Comparison of ENCODE assay signal across 11 cellular contexts in the genomic region with DNA sequence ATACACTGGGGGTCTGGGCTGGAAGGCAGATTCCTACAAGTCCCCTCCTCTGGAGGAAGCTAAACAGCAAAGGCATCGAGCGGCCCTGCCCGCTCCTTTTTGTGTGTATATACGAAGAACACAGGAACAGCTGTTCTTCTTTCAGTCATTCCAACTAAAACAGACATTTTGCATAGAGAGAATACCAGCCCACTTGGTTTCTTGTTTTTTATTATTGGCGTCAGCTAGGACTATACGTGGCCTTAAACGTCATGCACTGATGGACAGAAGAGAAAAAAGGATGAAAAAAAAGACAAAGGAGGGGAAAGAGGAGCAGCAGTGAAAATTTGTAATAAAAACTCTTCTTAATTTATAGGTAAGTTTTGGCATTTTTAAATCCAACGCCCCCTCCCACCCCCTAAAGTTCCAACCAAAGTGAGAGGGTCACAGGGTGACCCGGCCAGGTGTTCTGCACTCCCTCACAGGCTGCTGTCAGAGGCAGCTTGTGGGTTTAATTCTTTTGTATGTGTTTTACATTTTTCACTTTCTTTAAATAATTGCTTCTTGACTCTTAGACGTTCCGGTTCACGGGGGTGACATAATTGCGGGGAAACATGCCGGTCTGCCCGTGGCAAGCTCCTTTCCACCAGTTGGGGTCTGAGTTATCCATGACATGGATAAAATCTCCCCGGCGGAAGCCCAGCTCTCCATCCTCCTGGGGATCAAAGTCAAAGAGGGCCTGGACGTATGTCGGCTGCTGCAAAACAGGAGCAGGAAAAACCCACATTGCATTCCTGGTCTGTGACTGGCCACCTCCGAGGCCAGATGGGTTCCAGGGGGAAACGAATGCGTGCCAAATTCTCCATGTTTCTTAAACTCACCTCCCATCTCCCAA.
DNase-seq lines count a peak whose midpoint lies in the region; ATAC-seq and TF ChIP-seq lines count a peak whose summit lies in the region.
"Had no signal": no experiment of that assay in that cellular context is flagged by ENCODE, and none has a peak within 500 bp of the region (broad histone marks: within the 10 kb centered on the region; RNA-seq: fewer than 3 reads in every experiment).

No MANE protein-coding gene starts in this region.

- no peak for TF ChIP-seq CTCF in nephron progenitor cell (IDR thresholded peaks at IDR 0.05)

- ATAC-seq in GM18502 (IDR thresholded peaks at IDR 0.05; ENCODE audit: poor library complexity, unreplicated experiment) (peak; percentile 53), GM21825 (IDR thresholded peaks at IDR 0.05; ENCODE audit: unreplicated experiment) (peak; percentile 50), HG03097 (IDR thresholded peaks at IDR 0.05; ENCODE audit: low FRiP score, unreplicated experiment) (no peak)

- H3K27ac Mint-ChIP-seq in nephron progenitor cell, result peak overlapping the region; percentile 79

- no peaks in the 10 kb centered on the region for H3K9me3 Mint-ChIP-seq in nephron progenitor cell

- H3K4me1 Mint-ChIP-seq in nephron progenitor cell, result peaks cover 15% of the 10 kb centered on the region

- DNase-seq in NAMALWA (ENCODE audit: low spot score) (peak; percentile 64), nephron progenitor cell (no peak), NCI-H1930 (lab: John Stamatoyannopoulos, UW) (no peak), Kasumi-1 (lab: John Stamatoyannopoulos, UW) (no peak)
- DNase-seq in activated CD4-positive, alpha-beta T cell treated with anti-CD3 and anti-CD28 coated beads, Interleukin-2, amount 50 U/mL, for 4 hours, result no peak
- DNase-seq: central memory CD4-positive, alpha-beta T cell; NCI-H1417 treated with DMSO at 0.1 percent for 48 hours; stimulated activated CD4-positive, alpha-beta T cell treated with anti-CD3 and anti-CD28 coated beads, Interleukin-12 subunit alpha, Interleukin-12 subunit beta, amount 100 ng/mL, for 4 hours had no signal

- peaks cover 37% of the 10 kb centered on the region for H3K36me3 Mint-ChIP-seq in nephron progenitor cell (ENCODE audit: low read depth)

- H3K4me3 Mint-ChIP-seq in nephron progenitor cell, result no peak overlapping the region

- H3K27me3 Mint-ChIP-seq in nephron progenitor cell (ENCODE audit: low read depth, poor library complexity), result no peaks in the 10 kb centered on the region
